Comparison of ENCODE assay signal across 8 cellular contexts in genomic region chr3:170221924-170222646, GRCh38. TPM values are rescaled to one million over a fixed set of nuclear protein-coding genes. Genes with fewer than 3 reads are reported as not detected.
DNase-seq lines count a peak whose midpoint lies in the region; ATAC-seq and TF ChIP-seq lines count a peak whose summit lies in the region.

PRKCI (plus strand) TSS chr3:170222424; CDS start chr3:170222670, 246 bp downstream.

- H3K4me3 ChIP-seq in AG04450 (ENCODE audit: low read depth, low read length) (peak within 1 kb of the TSS; percentile 82), spleen (peak within 1 kb of the TSS; percentile 61 to 94 (median 86))

- no peak for TF ChIP-seq CTCF in AG04450 (IDR thresholded peaks at IDR 0.05; ENCODE audit: low read depth, low read length)
- no peak for TF ChIP-seq CTCF in spleen (IDR thresholded peaks at IDR 0.05 in 8 of 11, conservative IDR thresholded peaks at IDR 0.05 in 3 of 11)

- no peaks in the 10 kb centered on the region for H3K36me3 ChIP-seq in spleen

- POLR2A ChIA-PET in AG04450 (lab: Yijun Ruan, JAX) = interaction anchor here (0.5 to 1.4 kb wide), 4 partner anchors 11 to 648 kb away, joined by 3 to 14 read pairs (median 6); partner anchors contain the start of gene RPL22L1

- no peaks in the 10 kb centered on the region; the same call in 1 of the 2 replicates for H3K9me3 ChIP-seq in AG04450 (ENCODE audit: control insufficient read depth, insufficient read depth, low read length)
- peaks cover 0 to 2% (median 0%) of the 10 kb centered on the region in 8 donors for H3K9me3 ChIP-seq in spleen

- DNase-seq in AG04450 (ENCODE audit: low read depth, low spot score) (peak; percentile 94), NCI-H226 (peak; percentile 95), inferior parietal cortex (ENCODE audit: extremely low spot score) (peak; percentile 94), spleen (peak; percentile 97)
- DNase-seq in activated CD4-positive, CD25-positive, alpha-beta regulatory T cell (lab: John Stamatoyannopoulos, UW) = peak; percentile 70 to 80 (median 73)
- DNase-seq in central memory CD4-positive, alpha-beta T cell = peak; percentile 84

- CTCF ChIA-PET in AG04450 (lab: Charles Lee) = no interaction called here

- H3K4me1 ChIP-seq in spleen = peaks cover 0 to 36% (median 20%) of the 10 kb centered on the region in 6 donors

- 0 to 1% (median 1%) methylated on average over 24 to 60 of the region's 60 CpGs for WGBS in spleen, 5 donors

- H3K27ac ChIP-seq in AG04450 (ENCODE audit: low read depth, low read length) (peak within 1 kb of the TSS; percentile 96), spleen (peak within 1 kb of the TSS; percentile 72 to 91 (median 85))

- intact Hi-C loops in spleen (cut with DNase I; ENCODE audit: low total_unique reads) = no loop called here

- TF ChIP-seq POLR2A in spleen (IDR thresholded peaks at IDR 0.05) = peak in 1 of 3 donors; percentile 54

- peak; percentile 97 for ATAC-seq in GM18907 (IDR thresholded peaks at IDR 0.05; ENCODE audit: unreplicated experiment)
- ATAC-seq in HG03159 (IDR thresholded peaks at IDR 0.05; ENCODE audit: unreplicated experiment) = peak; percentile 93

- H3K27me3 ChIP-seq in AG04450 (ENCODE audit: control insufficient read depth, insufficient read depth, low read length) (no peaks in the 10 kb centered on the region), spleen (replicated peaks in 1 of 7) (no peaks in the 10 kb centered on the region)

RNA-seq across cellular contexts. Expression of gene PRKCI, which starts in this region (rescaled TPM):
- polyA plus RNA-seq in AG04450 (2011; rRNA removed) (54.5 and 84.3 TPM in 2 replicates), spleen (1 to 10 TPM; 3.6 to 5.8 (median 3.8) TPM)
- polyA minus RNA-seq in AG04450 (2011; rRNA and poly(A)+ RNA removed) = 44.4 and 68.9 TPM in 2 replicates
- 10 to 100 TPM; 12.0 to 28.7 (median 18.5) TPM for total RNA-seq in spleen

Comparison
In these comparisons a context has a peak if more than half of its experiments do, and no peak if none do; other contexts are left out.
1. Peak in every context shown above with its lines: DNase-seq, ATAC-seq, H3K4me3 ChIP-seq and H3K27ac ChIP-seq.